15 cellular contexts compared by ENCODE assay signal in the genomic region with DNA sequence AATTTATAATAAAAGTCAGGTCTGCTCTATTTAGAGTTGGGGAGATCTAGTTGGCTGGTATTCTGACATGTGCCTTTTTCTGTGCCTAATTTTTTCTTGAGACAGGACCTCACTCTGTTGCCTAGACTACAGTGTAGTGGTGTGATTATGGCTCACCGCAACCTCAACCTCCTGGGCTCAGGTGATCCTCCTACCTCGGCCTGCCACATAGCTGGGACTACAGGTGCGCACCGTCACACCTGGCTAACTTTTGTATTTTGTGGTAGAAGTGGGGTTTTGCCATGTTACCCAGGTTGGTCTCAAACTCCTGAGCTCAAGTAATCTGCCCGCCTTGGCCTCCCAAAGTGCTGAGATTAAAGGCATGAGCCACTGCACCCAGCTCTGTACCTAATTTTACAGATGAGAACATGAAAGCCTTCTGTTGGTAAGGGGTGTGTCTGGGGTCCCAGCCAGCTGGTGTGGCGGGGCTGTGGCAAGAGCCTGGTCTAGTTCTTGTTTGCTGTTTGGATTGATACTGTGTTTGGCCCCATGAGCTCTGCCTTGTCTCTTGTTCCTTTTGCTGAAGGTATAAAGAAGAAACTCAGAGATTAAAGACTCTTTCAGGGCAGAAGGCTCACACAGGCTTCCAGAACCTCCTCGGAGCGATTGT. TPM values are rescaled to one million over a fixed set of nuclear protein-coding genes. Genes with fewer than 3 reads are reported as not detected.
DNase-seq lines count a peak whose midpoint lies in the region; ATAC-seq and TF ChIP-seq lines count a peak whose summit lies in the region.
"Had no signal": no experiment of that assay in that cellular context is flagged by ENCODE, and none has a peak within 500 bp of the region (broad histone marks: within the 10 kb centered on the region; RNA-seq: fewer than 3 reads in every experiment).

No MANE protein-coding gene starts in this region.

- H3K4me3 ChIP-seq in duodenal mucosa (ENCODE audit: low read depth in 1 of 2, low read length in 2 of 2) (no peak overlapping the region), BE2C (ENCODE audit: low read depth, low read length) (no peak overlapping the region), GM23248 (no peak overlapping the region)

- H4K20me1 ChIP-seq in GM23248 (ENCODE audit: insufficient read depth), result no peaks in the 10 kb centered on the region

- H3K4me1 ChIP-seq in duodenal mucosa (ENCODE audit: control insufficient read depth in 1 of 2, insufficient read depth in 2 of 2, low read length in 2 of 2) (peaks cover 35 to 46% of the 10 kb centered on the region in 2 donors), BE2C (no peaks in the 10 kb centered on the region; the same call in 1 of the 2 replicates), GM23248 (ENCODE audit: insufficient read depth) (peaks cover 10% of the 10 kb centered on the region)

- no peak overlapping the region for H3K4me2 ChIP-seq in GM23248 (ENCODE audit: unreplicated experiment)

- H3K27me3 ChIP-seq in duodenal mucosa (ENCODE audit: control insufficient read depth in 1 of 2, insufficient read depth in 2 of 2, low read length in 2 of 2) (no peaks in the 10 kb centered on the region), BE2C (no peaks in the 10 kb centered on the region), GM23248 (replicated peaks; ENCODE audit: insufficient read depth) (no peaks in the 10 kb centered on the region)

- no peaks in the 10 kb centered on the region for H3K27me3 Mint-ChIP-seq in stimulated activated naive CD8-positive, alpha-beta T cell treated with anti-CD3 and anti-CD28 coated beads, Interleukin-15, amount 100 ng/mL, for 72 hours
- H3K27me3 Mint-ChIP-seq: dendritic cell treated with granulocyte-macrophage colony-stimulating factor and Interleukin-4, amounts not matched to agents 40 ng/mL and 50 ng/mL, for 4 days had no signal

- TF ChIP-seq CTCF in BE2C (IDR thresholded peaks at IDR 0.05; ENCODE audit: low read depth, low read length), result no peak

- ATAC-seq in stimulated activated naive CD8-positive, alpha-beta T cell treated with anti-CD3 and anti-CD28 coated beads, Interleukin-15, amount 100 ng/mL, for 72 hours, result peak; percentile 57
- ATAC-seq in stimulated activated naive CD8-positive, alpha-beta T cell treated with anti-CD3 and anti-CD28 coated beads, Interleukin-15, Interleukin-2, amounts not matched to agents 100 U/mL and 50 U/mL, for 24 hours, result no peak
- ATAC-seq in HG03439 (IDR thresholded peaks at IDR 0.05; ENCODE audit: unreplicated experiment), result no peak

- in situ Hi-C loops in GM23248 (cut with MboI), result no loop called here

- no peak for DNase-seq in stimulated activated naive CD8-positive, alpha-beta T cell treated with anti-CD3 and anti-CD28 coated beads, Interleukin-15, amount 100 ng/mL, for 72 hours
- DNase-seq in stimulated activated naive CD8-positive, alpha-beta T cell treated with anti-CD3 and anti-CD28 coated beads, Interleukin-15, Interleukin-2, amounts not matched to agents 100 U/mL and 50 U/mL, for 24 hours, result no peak
- DNase-seq in myocyte (ENCODE audit: low read depth) (peak; percentile 76), BE2C (no peak), putamen (ENCODE audit: low spot score) (no peak), GM23248 (no peak)
- DNase-seq: activated naive CD4-positive, alpha-beta T cell; GDM1; NCI-H2081 treated with DMSO at 0.1 percent for 48 hours; NCI-H774; nucleus accumbens; stimulated activated naive CD4-positive, alpha-beta T cell had no signal

- 0 out of 2 replicates have a peak, but pooled peaks cover 4% of the 10 kb centered on the region for H3F3A ChIP-seq in GM23248 (ENCODE audit: insufficient read depth)

- H3K36me3 ChIP-seq in duodenal mucosa (ENCODE audit: control insufficient read depth in 1 of 2, insufficient read depth in 2 of 2, low read length in 2 of 2), result peaks cover 4 to 6% of the 10 kb centered on the region in 2 donors
- H3K36me3 ChIP-seq in BE2C, result no peaks in the 10 kb centered on the region
- no peaks in the 10 kb centered on the region for H3K36me3 ChIP-seq in GM23248 (ENCODE audit: low read depth)

- no peaks in the 10 kb centered on the region for H3K9me3 Mint-ChIP-seq in stimulated activated naive CD8-positive, alpha-beta T cell treated with anti-CD3 and anti-CD28 coated beads, Interleukin-15, amount 100 ng/mL, for 72 hours
- H3K9me3 Mint-ChIP-seq: dendritic cell treated with granulocyte-macrophage colony-stimulating factor and Interleukin-4, amounts not matched to agents 40 ng/mL and 50 ng/mL, for 4 days had no signal

- peaks cover 31% of the 10 kb centered on the region for H3K79me2 ChIP-seq in GM23248 (ENCODE audit: insufficient read depth)

- H3K9ac ChIP-seq in duodenal mucosa (ENCODE audit: low read depth in 1 of 2, low read length in 2 of 2), result peak overlapping the region in 1 of 2 donors; percentile 7
- H3K9ac ChIP-seq in GM23248, result no peak overlapping the region

- H3K27ac ChIP-seq in duodenal mucosa (ENCODE audit: low read depth, low read length), result peak overlapping the region; percentile 17
- no peak overlapping the region for H3K27ac ChIP-seq in GM23248

- 80 to 83% methylated on average over 8 of the region's 8 CpGs for WGBS in GM23248 (ENCODE audit: low coverage in 1 of 2, low lambda C conversion rate in 2 of 2, missing lambda C conversion rate in 2 of 2), 2 experiments

- H3K9me3 ChIP-seq in duodenal mucosa (ENCODE audit: control insufficient read depth in 1 of 2, low read length in 2 of 2) (no peaks in the 10 kb centered on the region), BE2C (no peaks in the 10 kb centered on the region), GM23248 (ENCODE audit: low read depth) (no peaks in the 10 kb centered on the region)

- H3K4me3 Mint-ChIP-seq in stimulated activated naive CD8-positive, alpha-beta T cell treated with anti-CD3 and anti-CD28 coated beads, Interleukin-15, amount 100 ng/mL, for 72 hours, result no peak overlapping the region
- H3K4me3 Mint-ChIP-seq: dendritic cell treated with granulocyte-macrophage colony-stimulating factor and Interleukin-4, amounts not matched to agents 40 ng/mL and 50 ng/mL, for 4 days had no signal

- H3K27ac Mint-ChIP-seq in stimulated activated naive CD8-positive, alpha-beta T cell treated with anti-CD3 and anti-CD28 coated beads, Interleukin-15, amount 100 ng/mL, for 72 hours, result peak overlapping the region in 1 of 2 donors; percentile 77
- H3K27ac Mint-ChIP-seq: dendritic cell treated with granulocyte-macrophage colony-stimulating factor and Interleukin-4, amounts not matched to agents 40 ng/mL and 50 ng/mL, for 4 days had no signal

- no peak overlapping the region for H2AFZ ChIP-seq in GM23248

- H3K9me2 ChIP-seq in GM23248 (ENCODE audit: insufficient read depth), result no peaks in the 10 kb centered on the region

- H3K4me1 Mint-ChIP-seq in stimulated activated naive CD8-positive, alpha-beta T cell treated with anti-CD3 and anti-CD28 coated beads, Interleukin-15, amount 100 ng/mL, for 72 hours, result peaks cover 12% of the 10 kb centered on the region

RNA-seq across cellular contexts. Expression of a gene that starts 31.4 kb away (rescaled TPM):
- 205 and 262 TPM in 2 replicates for total RNA-seq in myocyte
- 93.0 TPM for polyA plus RNA-seq in myocyte (2012)
- 85.5 TPM for polyA plus RNA-seq in BE2C (2012; ENCODE audit: insufficient read depth, insufficient read length, low read depth)
- 38.2 and 42.7 TPM in 2 replicates for total RNA-seq in GM23248 (2014; rRNA removed; shearing (Covaris generic))
- polyA plus RNA-seq in GM23248 (2016; fragmentation: Nextera tagmentation; extraction: Ambion mirVana), result 54.4 and 58.6 TPM in 2 replicates

RNA-seq across cellular contexts. Expression of a gene that starts 48.1 kb away (rescaled TPM):
- 110 and 115 TPM in 2 replicates for total RNA-seq in myocyte
- 116 TPM for polyA plus RNA-seq in myocyte (2012)
- polyA plus RNA-seq in BE2C (2012; ENCODE audit: insufficient read depth, insufficient read length, low read depth), result 24.0 TPM
- 8.2 and 25.1 TPM in 2 replicates for total RNA-seq in GM23248 (2014; rRNA removed; shearing (Covaris generic))
- 46.9 and 47.1 TPM in 2 replicates for polyA plus RNA-seq in GM23248 (2016; fragmentation: Nextera tagmentation; extraction: Ambion mirVana)
